In genomic region chr12:119326341-119326740, GRCh38 we compare ENCODE assay signal across 21 cellular contexts. TPM values are rescaled to one million over a fixed set of nuclear protein-coding genes. Genes with fewer than 3 reads are reported as not detected.
DNase-seq lines count a peak whose midpoint lies in the region; ATAC-seq, FAIRE-seq and TF ChIP-seq lines count a peak whose summit lies in the region.
"Had no signal": no experiment of that assay in that cellular context is flagged by ENCODE, and none has a peak within 500 bp of the region (broad histone marks: within the 10 kb centered on the region; RNA-seq: fewer than 3 reads in every experiment).

No MANE protein-coding gene starts in this region.

- TF ChIP-seq EP300 in sigmoid colon (IDR thresholded peaks at IDR 0.05) = peak in 3 of 4 donors; percentile 87 to 94 (median 94)

- H3K36me3 Mint-ChIP-seq in activated naive CD4-positive, alpha-beta T cell treated with anti-CD3 and anti-CD28 coated beads for 36 hours (ENCODE audit: low read depth) = no peaks in the 10 kb centered on the region
- no peaks in the 10 kb centered on the region for H3K36me3 Mint-ChIP-seq in activated naive CD4-positive, alpha-beta T cell treated with anti-CD3 and anti-CD28 coated beads, Interleukin-2, amount 50 U/mL, for 72 hours
- H3K36me3 Mint-ChIP-seq: CD14-positive monocyte; CD8-positive, alpha-beta T cell had no signal

- H3K27ac ChIP-seq in esophagus (ENCODE audit: low read depth in 2 of 2, low read length in 1 of 2) (peak overlapping the region; percentile 68), muscle layer of colon (ENCODE audit: low read depth, low read length) (peak overlapping the region; percentile 73), sigmoid colon (peak overlapping the region; percentile 80 to 82 (median 82))
- H3K27ac ChIP-seq: 22Rv1 had no signal

- CTCF ChIA-PET in activated naive CD4-positive, alpha-beta T cell treated with anti-CD3 and anti-CD28 coated beads for 36 hours (lab: Charles Lee) = no interaction called here

- no peaks in the 10 kb centered on the region for H3K36me3 ChIP-seq in esophagus (ENCODE audit: control insufficient read depth in 2 of 2, insufficient read depth in 2 of 2, low read length in 1 of 2)
- no peaks in the 10 kb centered on the region for H3K36me3 ChIP-seq in muscle layer of colon (ENCODE audit: insufficient read depth, low read length)
- no peaks in the 10 kb centered on the region for H3K36me3 ChIP-seq in sigmoid colon

- H3K9me3 ChIP-seq in esophagus (ENCODE audit: control insufficient read depth in 2 of 2, insufficient read depth in 1 of 2, low read depth in 1 of 2, low read length in 1 of 2) (no peaks in the 10 kb centered on the region), muscle layer of colon (ENCODE audit: low read length) (no peaks in the 10 kb centered on the region), sigmoid colon (no peaks in the 10 kb centered on the region)

- DNase-seq in NCI-H446 (lab: John Stamatoyannopoulos, UW) (peak; percentile 62 to 65), sigmoid colon (no peak), HTR-8/SVneo (ENCODE audit: insufficient read length, low spot score) (no peak)
- no peak for DNase-seq in activated naive CD4-positive, alpha-beta T cell treated with anti-CD3 and anti-CD28 coated beads for 36 hours
- no peak for DNase-seq in activated naive CD4-positive, alpha-beta T cell treated with anti-CD3 and anti-CD28 coated beads, Interleukin-2, amount 50 U/mL, for 72 hours (ENCODE audit: low spot score in 2 of 2)
- DNase-seq: CD8-positive, alpha-beta T cell; COR-L47; DND-41; GDM1; H7 had no signal

- ATAC-seq in GM18909 (IDR thresholded peaks at IDR 0.05; ENCODE audit: poor library complexity, unreplicated experiment) = no peak
- ATAC-seq in activated naive CD4-positive, alpha-beta T cell treated with anti-CD3 and anti-CD28 coated beads, Interleukin-2, amount 50 U/mL, for 72 hours = no peak
- ATAC-seq: CD8-positive, alpha-beta T cell; GM23338 had no signal

- H3K27me3 ChIP-seq in esophagus (ENCODE audit: control insufficient read depth in 1 of 2, insufficient read depth in 2 of 2, low read length in 2 of 2) (no peaks in the 10 kb centered on the region), muscle layer of colon (ENCODE audit: control insufficient read depth in 1 of 2, insufficient read depth in 2 of 2, low read length in 2 of 2) (no peaks in the 10 kb centered on the region), sigmoid colon (no peaks in the 10 kb centered on the region)

- H3K4me1 ChIP-seq in esophagus (ENCODE audit: control insufficient read depth in 2 of 2, insufficient read depth in 2 of 2, low read length in 1 of 2) (peaks cover 0 to 3% of the 10 kb centered on the region in 2 donors), muscle layer of colon (ENCODE audit: insufficient read depth, low read length) (peaks cover 36% of the 10 kb centered on the region), sigmoid colon (peaks cover 0 to 61% (median 52%) of the 10 kb centered on the region in 4 donors)

- no peak overlapping the region for H3K9ac ChIP-seq in muscle layer of colon (ENCODE audit: low read length)

- H3K27ac Mint-ChIP-seq in activated naive CD4-positive, alpha-beta T cell treated with anti-CD3 and anti-CD28 coated beads for 36 hours = no peak overlapping the region
- no peak overlapping the region for H3K27ac Mint-ChIP-seq in activated naive CD4-positive, alpha-beta T cell treated with anti-CD3 and anti-CD28 coated beads, Interleukin-2, amount 50 U/mL, for 72 hours
- H3K27ac Mint-ChIP-seq: CD14-positive monocyte; CD8-positive, alpha-beta T cell; GM23338 had no signal

- H3K4me3 ChIP-seq in esophagus (ENCODE audit: low read depth in 1 of 2, low read length in 2 of 2) (no peak overlapping the region), muscle layer of colon (ENCODE audit: low read depth in 1 of 2, low read length in 2 of 2) (peak overlapping the region in 1 of 2 donors; percentile 18), sigmoid colon (no peak overlapping the region)
- H3K4me3 ChIP-seq: GM23338 had no signal

- no peak overlapping the region for H3K4me3 Mint-ChIP-seq in activated naive CD4-positive, alpha-beta T cell treated with anti-CD3 and anti-CD28 coated beads for 36 hours
- H3K4me3 Mint-ChIP-seq: CD14-positive monocyte; CD8-positive, alpha-beta T cell; GM23338 had no signal

- no peak for FAIRE-seq in HTR-8/SVneo (lab: Jason Lieb, UNC)
- FAIRE-seq: GM12892, GM19239 had no signal

- TF ChIP-seq POLR2A in sigmoid colon (IDR thresholded peaks at IDR 0.05) = no peak

- H3K4me1 Mint-ChIP-seq in activated naive CD4-positive, alpha-beta T cell treated with anti-CD3 and anti-CD28 coated beads for 36 hours (ENCODE audit: low read depth) = no peaks in the 10 kb centered on the region
- H3K4me1 Mint-ChIP-seq: CD14-positive monocyte, GM23338 had no signal

- H3K9me3 Mint-ChIP-seq in activated naive CD4-positive, alpha-beta T cell treated with anti-CD3 and anti-CD28 coated beads for 36 hours = no peaks in the 10 kb centered on the region
- no peaks in the 10 kb centered on the region for H3K9me3 Mint-ChIP-seq in activated naive CD4-positive, alpha-beta T cell treated with anti-CD3 and anti-CD28 coated beads, Interleukin-2, amount 50 U/mL, for 72 hours
- H3K9me3 Mint-ChIP-seq: CD8-positive, alpha-beta T cell; GM23338 had no signal

- peaks cover 4% of the 10 kb centered on the region for H3K27me3 Mint-ChIP-seq in activated naive CD4-positive, alpha-beta T cell treated with anti-CD3 and anti-CD28 coated beads for 36 hours (ENCODE audit: low read depth)

- intact Hi-C loops in sigmoid colon (cut with DNase I) = loop anchor here (2.0 to 10.0 kb wide), 5 partner anchors 46 to 639 kb away; partner anchors contain the start of gene HSPB8
- intact Hi-C loops in activated naive CD4-positive, alpha-beta T cell treated with anti-CD3 and anti-CD28 coated beads for 36 hours (cut with micrococcal nuclease) = no loop called here

- no peak for TF ChIP-seq CTCF in sigmoid colon (IDR thresholded peaks at IDR 0.05)

RNA-seq across cellular contexts. Expression of gene CCDC60, which starts 8.2 kb away (rescaled TPM):
- 1 to 10 TPM in 1 of 2 donors, under 1 TPM in 1; 0.53 to 1.4 TPM for polyA plus RNA-seq in esophagus
- total RNA-seq in sigmoid colon = 1 to 10 TPM; 1.1 to 2.8 (median 1.5) TPM
- 10 to 100 TPM in 1 of 3 donors, 1 to 10 TPM in 2; 1.3 to 10.4 (median 9.0) TPM for polyA plus RNA-seq in sigmoid colon
- not detected for total RNA-seq in activated naive CD4-positive, alpha-beta T cell treated with anti-CD3 and anti-CD28 coated beads for 36 hours
- total RNA-seq in activated naive CD4-positive, alpha-beta T cell treated with anti-CD3 and anti-CD28 coated beads, Interleukin-2, amount 50 U/mL, for 72 hours = not detected
- total RNA-seq: A673; CD8-positive, alpha-beta T cell; GM23338; HT-29 had no signal
- polyA plus RNA-seq: BJ, CD14-positive monocyte had no signal

Comparison
In these comparisons a context has a peak if more than half of its experiments do, and no peak if none do; other contexts are left out.
1. DNase-seq: peak in NCI-H446 (2 of 2); none in sigmoid colon (single experiment), HTR-8/SVneo (single experiment), activated naive CD4-positive, alpha-beta T cell treated with anti-CD3 and anti-CD28 coated beads for 36 hours (single experiment) and activated naive CD4-positive, alpha-beta T cell treated with anti-CD3 and anti-CD28 coated beads, Interleukin-2, amount 50 U/mL, for 72 hours (0 of 2).
2. Peak in every context shown above with its lines, with median percentiles within 50 percentile points of each other: H3K27ac ChIP-seq.